7 cellular contexts compared by ENCODE assay signal in genomic region chr2:3286646-3287036, GRCh38.
DNase-seq lines count a peak whose midpoint lies in the region; ATAC-seq and TF ChIP-seq lines count a peak whose summit lies in the region.
"Not testable (repeated sequence)": the region's sequence is repeated elsewhere in the genome, so short reads cannot be mapped to it uniquely, and the experiment has no call there.

No MANE protein-coding gene starts in this region.

- DNase-seq in Ammon's horn (ENCODE audit: low spot score) (peak; percentile 49), NCI-H1694 (lab: John Stamatoyannopoulos, UW) (peak; percentile 7), SHP77 treated with DMSO at 0.1 percent for 48 hours (lab: John Stamatoyannopoulos, UW) (peak; percentile 53), breast epithelium (ENCODE audit: low spot score in 2 of 2) (peak in 1 of 2 donors; percentile 43), islet precursor cell (peak; percentile 26), occipital lobe (lab: John Stamatoyannopoulos, UW) (peak; percentile 44)
- DNase-seq in stimulated activated naive CD8-positive, alpha-beta T cell treated with anti-CD3 and anti-CD28 coated beads, Interleukin-15, amount 100 ng/mL, for 72 hours = not testable (repeated sequence)

- not testable (repeated sequence) for TF ChIP-seq POLR2A in breast epithelium (IDR thresholded peaks at IDR 0.05)

- H3K36me3 ChIP-seq in breast epithelium = not testable (repeated sequence)

- peak; percentile 12 for ATAC-seq in stimulated activated naive CD8-positive, alpha-beta T cell treated with anti-CD3 and anti-CD28 coated beads, Interleukin-15, amount 100 ng/mL, for 72 hours

- not testable (repeated sequence) for H3K4me3 Mint-ChIP-seq in stimulated activated naive CD8-positive, alpha-beta T cell treated with anti-CD3 and anti-CD28 coated beads, Interleukin-15, amount 100 ng/mL, for 72 hours

- H3K27me3 ChIP-seq in breast epithelium = not testable (repeated sequence)

- peak overlapping the region in 2 of 3 donors; percentile 36 to 55 for H3K4me3 ChIP-seq in breast epithelium

- not testable (repeated sequence) for TF ChIP-seq CTCF in breast epithelium (IDR thresholded peaks at IDR 0.05)

- not testable (repeated sequence) for H3K27me3 Mint-ChIP-seq in stimulated activated naive CD8-positive, alpha-beta T cell treated with anti-CD3 and anti-CD28 coated beads, Interleukin-15, amount 100 ng/mL, for 72 hours

- peak overlapping the region in 1 of 2 donors; percentile 10 for H3K27ac Mint-ChIP-seq in stimulated activated naive CD8-positive, alpha-beta T cell treated with anti-CD3 and anti-CD28 coated beads, Interleukin-15, amount 100 ng/mL, for 72 hours

- peaks cover 13% of the 10 kb centered on the region for H3K4me1 Mint-ChIP-seq in stimulated activated naive CD8-positive, alpha-beta T cell treated with anti-CD3 and anti-CD28 coated beads, Interleukin-15, amount 100 ng/mL, for 72 hours

- not testable (repeated sequence) for H3K9me3 ChIP-seq in breast epithelium

- intact Hi-C loops in breast epithelium (cut with DNase I; ENCODE audit: low total_unique reads) = not testable (repeated sequence)

- H3K27ac ChIP-seq in breast epithelium = peak overlapping the region; percentile 25 to 66

- H3K9me3 Mint-ChIP-seq in stimulated activated naive CD8-positive, alpha-beta T cell treated with anti-CD3 and anti-CD28 coated beads, Interleukin-15, amount 100 ng/mL, for 72 hours = peaks cover 6 to 13% of the 10 kb centered on the region in 2 donors

- H3K4me1 ChIP-seq in breast epithelium = not testable (repeated sequence)
